1 cellular context compared by ENCODE assay signal in genomic region chr5:150136290-150136689, GRCh38.
TF ChIP-seq lines count a peak whose summit lies in the region.

No MANE protein-coding gene starts in this region.

TF ChIP-seq in H1, 55 proteins besides CTCF, POLR2A, EP300 and RAD21:
- TF ChIP-seq YY1 (IDR thresholded peaks at IDR 0.05; ENCODE audit: low read depth, low read length) (no peak), ATF2 (IDR thresholded peaks at IDR 0.05; ENCODE audit: low read length) (no peak), NRF1 (IDR thresholded peaks at IDR 0.05; ENCODE audit: low read depth, low read length) (no peak), CEBPB (IDR thresholded peaks at IDR 0.05; ENCODE audit: low read depth, low read length) (no peak), KDM4A (IDR thresholded peaks at IDR 0.05; ENCODE audit: low read depth, low read length, severe bottlenecking) (no peak), GABPA (IDR thresholded peaks at IDR 0.05; ENCODE audit: borderline replicate concordance, insufficient read depth, low read length) (no peak), ASH2L (IDR thresholded peaks at IDR 0.05; ENCODE audit: low read length) (no peak), ZNF274 (IDR thresholded peaks at IDR 0.05; ENCODE audit: borderline replicate concordance, extremely low read depth, low read length) (no peak), SRF (IDR thresholded peaks at IDR 0.05; ENCODE audit: low read depth, low read length) (no peak)
